14 cellular contexts compared by ENCODE assay signal in genomic region chr20:48839518-48839917, GRCh38.
"Had no signal": no experiment of that assay in that cellular context is flagged by ENCODE, and none has a peak within 500 bp of the region (broad histone marks: within the 10 kb centered on the region; RNA-seq: fewer than 3 reads in every experiment).

No MANE protein-coding gene starts in this region.

- H3K4me3 Mint-ChIP-seq: activated T-helper 17 cell treated with anti-CD3 and anti-CD28 coated beads, Interleukin-2, amount 50 U/mL, for 72 hours; effector memory CD8-positive, alpha-beta T cell; neural progenitor cell had no signal

- H3K79me2 ChIP-seq: parathyroid adenoma had no signal

- ATAC-seq: activated T-helper 17 cell treated with anti-CD3 and anti-CD28 coated beads, Interleukin-2, amount 50 U/mL, for 72 hours; effector memory CD8-positive, alpha-beta T cell; gastroesophageal sphincter had no signal

- H3K27me3 ChIP-seq: adrenal gland, stomach had no signal

- H2AFZ ChIP-seq: neural progenitor cell, parathyroid adenoma had no signal

- H3K27ac ChIP-seq: adrenal gland, gastroesophageal sphincter, neural progenitor cell, parathyroid adenoma, stomach had no signal

- H3K9me3 ChIP-seq: adrenal gland, gastroesophageal sphincter, stomach had no signal

- H3K27me3 Mint-ChIP-seq: activated T-helper 17 cell treated with anti-CD3 and anti-CD28 coated beads, Interleukin-2, amount 50 U/mL, for 72 hours; effector memory CD8-positive, alpha-beta T cell had no signal

- H3K4me2 ChIP-seq: neural progenitor cell had no signal

- DNase-seq: activated CD4-positive, alpha-beta T cell treated with anti-CD3 and anti-CD28 coated beads, Interleukin-2, amount 50 U/mL, for 1 hour; activated naive CD4-positive, alpha-beta T cell treated with anti-CD3 and anti-CD28 coated beads, Interleukin-2, amount 50 U/mL, for 16 hours; activated T-cell treated with anti-CD3 and anti-CD28 coated beads for 4 hours; adrenal gland; caudate nucleus; cortex of kidney; effector memory CD8-positive, alpha-beta T cell; stimulated activated CD4-positive, alpha-beta T cell treated with anti-CD3 and anti-CD28 coated beads, Interleukin-15, amount 100 ng/mL, for 24 hours; stimulated activated CD4-positive, alpha-beta T cell treated with anti-CD3 and anti-CD28 coated beads, Interleukin-4, amount 100 ng/mL, for 24 hours; stomach had no signal

- H3K4me1 ChIP-seq: adrenal gland, gastroesophageal sphincter, neural progenitor cell, parathyroid adenoma had no signal

- H3K9ac ChIP-seq: neural progenitor cell, parathyroid adenoma had no signal

- H3K9me3 Mint-ChIP-seq: effector memory CD8-positive, alpha-beta T cell; neural progenitor cell had no signal

- H3K4me3 ChIP-seq: adrenal gland, gastroesophageal sphincter, neural progenitor cell, stomach had no signal

- H3K27ac Mint-ChIP-seq: activated T-helper 17 cell treated with anti-CD3 and anti-CD28 coated beads, Interleukin-2, amount 50 U/mL, for 72 hours; neural progenitor cell had no signal

- H3K36me3 Mint-ChIP-seq: neural progenitor cell had no signal

- H3K36me3 ChIP-seq: adrenal gland, gastroesophageal sphincter, neural progenitor cell, stomach had no signal
